ENCODE assay signal across 8 cellular contexts in the genomic region with DNA sequence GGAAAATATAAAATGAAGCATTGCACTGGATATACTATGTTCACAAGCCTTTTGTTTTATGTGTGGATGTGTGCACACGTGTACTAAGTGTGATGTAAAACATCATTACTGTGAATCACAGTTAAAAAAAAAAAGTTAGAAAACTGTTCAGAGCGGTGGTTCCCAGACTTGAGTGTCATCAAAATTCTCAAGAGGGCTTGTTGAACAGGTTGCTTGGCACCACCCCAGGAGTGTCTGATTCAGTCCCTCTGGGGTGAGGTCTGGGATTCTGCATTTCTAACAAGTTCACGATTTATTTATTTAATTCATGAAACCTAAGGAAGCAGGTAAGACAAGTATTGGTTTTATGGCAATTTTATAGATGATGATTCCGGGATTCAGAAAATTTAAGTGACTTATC. TPM values are rescaled to one million over a fixed set of nuclear protein-coding genes. Genes with fewer than 3 reads are reported as not detected.
A peak's percentile ranks its signal among the peaks of the same experiment; 100 is the strongest.
DNase-seq lines count a peak whose midpoint lies in the region; ATAC-seq and TF ChIP-seq lines count a peak whose summit lies in the region.

No MANE protein-coding gene starts in this region.

- H3K36me3 Mint-ChIP-seq in activated T-cell treated with anti-CD3 and anti-CD28 coated beads, Interleukin-2, amount 50 U/mL, for 4 hours (ENCODE audit: insufficient read depth) = peaks cover 3% of the 10 kb centered on the region
- no peaks in the 10 kb centered on the region for H3K36me3 Mint-ChIP-seq in endothelial cell (ENCODE audit: low read depth, unreplicated experiment)
- H3K36me3 Mint-ChIP-seq in stimulated activated effector memory CD8-positive, alpha-beta T cell treated with anti-CD3 and anti-CD28 coated beads, Interleukin-12 subunit alpha, Interleukin-12 subunit beta, amount 100 ng/mL, for 72 hours = peaks cover 70% of the 10 kb centered on the region

- no peak for TF ChIP-seq CTCF in endothelial cell (IDR thresholded peaks at IDR 0.05; ENCODE audit: unreplicated experiment)

- no peaks in the 10 kb centered on the region for H3K9me3 Mint-ChIP-seq in activated T-cell treated with anti-CD3 and anti-CD28 coated beads, Interleukin-2, amount 50 U/mL, for 4 hours
- H3K9me3 Mint-ChIP-seq in endothelial cell (ENCODE audit: unreplicated experiment) = no peaks in the 10 kb centered on the region
- no peaks in the 10 kb centered on the region for H3K9me3 Mint-ChIP-seq in stimulated activated effector memory CD8-positive, alpha-beta T cell treated with anti-CD3 and anti-CD28 coated beads, Interleukin-12 subunit alpha, Interleukin-12 subunit beta, amount 100 ng/mL, for 72 hours

- H3K4me1 Mint-ChIP-seq in activated T-cell treated with anti-CD3 and anti-CD28 coated beads, Interleukin-2, amount 50 U/mL, for 4 hours (ENCODE audit: low read depth) = peaks cover 16% of the 10 kb centered on the region
- H3K4me1 Mint-ChIP-seq in endothelial cell (ENCODE audit: unreplicated experiment) = peaks cover 5% of the 10 kb centered on the region
- peaks cover 18% of the 10 kb centered on the region for H3K4me1 Mint-ChIP-seq in stimulated activated effector memory CD8-positive, alpha-beta T cell treated with anti-CD3 and anti-CD28 coated beads, Interleukin-12 subunit alpha, Interleukin-12 subunit beta, amount 100 ng/mL, for 72 hours

- no peak overlapping the region for H3K27ac Mint-ChIP-seq in endothelial cell (ENCODE audit: unreplicated experiment)
- peak overlapping the region; percentile 76 for H3K27ac Mint-ChIP-seq in stimulated activated effector memory CD8-positive, alpha-beta T cell treated with anti-CD3 and anti-CD28 coated beads, Interleukin-12 subunit alpha, Interleukin-12 subunit beta, amount 100 ng/mL, for 72 hours

- DNase-seq in activated T-cell treated with anti-CD3 and anti-CD28 coated beads, Interleukin-2, amount 50 U/mL, for 4 hours = no peak
- DNase-seq in activated T-cell treated with anti-CD3 and anti-CD28 coated beads, Interleukin-2, amount 50 U/mL, for 48 hours = no peak
- DNase-seq in NCI-H2171 treated with DMSO at 0.1 percent for 48 hours (lab: John Stamatoyannopoulos, UW) = peak; percentile 38
- no peak for DNase-seq in endothelial cell (ENCODE audit: low spot score)
- no peak for DNase-seq in stimulated activated effector memory CD8-positive, alpha-beta T cell treated with anti-CD3 and anti-CD28 coated beads, Interleukin-12 subunit alpha, Interleukin-12 subunit beta, amount 100 ng/mL, for 72 hours (ENCODE audit: low spot score in 2 of 2)
- DNase-seq in cerebellum (ENCODE audit: low spot score) = no peak
- DNase-seq in SKM-1 treated with dmso at 0.1 percent for 144 hours (lab: John Stamatoyannopoulos, UW; ENCODE audit: unreplicated experiment) = no peak
- no peak for DNase-seq in stimulated activated CD4-positive, alpha-beta T cell treated with anti-CD3 and anti-CD28 coated beads, Interleukin-4, amount 100 ng/mL, for 1 hour

- ATAC-seq in activated T-cell treated with anti-CD3 and anti-CD28 coated beads, Interleukin-2, amount 50 U/mL, for 4 hours = no peak
- ATAC-seq in stimulated activated effector memory CD8-positive, alpha-beta T cell treated with anti-CD3 and anti-CD28 coated beads, Interleukin-12 subunit alpha, Interleukin-12 subunit beta, amount 100 ng/mL, for 72 hours = no peak

- H3K27me3 Mint-ChIP-seq in activated T-cell treated with anti-CD3 and anti-CD28 coated beads, Interleukin-2, amount 50 U/mL, for 4 hours (ENCODE audit: low read depth) = no peaks in the 10 kb centered on the region
- H3K27me3 Mint-ChIP-seq in endothelial cell (ENCODE audit: unreplicated experiment) = no peaks in the 10 kb centered on the region

- H3K4me3 Mint-ChIP-seq in activated T-cell treated with anti-CD3 and anti-CD28 coated beads, Interleukin-2, amount 50 U/mL, for 4 hours = peak overlapping the region; percentile 91
- peak overlapping the region; percentile 96 for H3K4me3 Mint-ChIP-seq in endothelial cell (ENCODE audit: unreplicated experiment)
- peak overlapping the region; percentile 94 for H3K4me3 Mint-ChIP-seq in stimulated activated effector memory CD8-positive, alpha-beta T cell treated with anti-CD3 and anti-CD28 coated beads, Interleukin-12 subunit alpha, Interleukin-12 subunit beta, amount 100 ng/mL, for 72 hours

RNA-seq across cellular contexts. Expression of gene CENPU, which starts 1.8 kb away (rescaled TPM):
- 10 to 100 TPM; 27.9 to 31.4 (median 28.5) TPM for total RNA-seq in activated T-cell treated with anti-CD3 and anti-CD28 coated beads, Interleukin-2, amount 50 U/mL, for 4 hours
- total RNA-seq in endothelial cell (ENCODE audit: unreplicated experiment) (13.7 TPM), cerebellum (16.2 TPM)
